In the genomic region with DNA sequence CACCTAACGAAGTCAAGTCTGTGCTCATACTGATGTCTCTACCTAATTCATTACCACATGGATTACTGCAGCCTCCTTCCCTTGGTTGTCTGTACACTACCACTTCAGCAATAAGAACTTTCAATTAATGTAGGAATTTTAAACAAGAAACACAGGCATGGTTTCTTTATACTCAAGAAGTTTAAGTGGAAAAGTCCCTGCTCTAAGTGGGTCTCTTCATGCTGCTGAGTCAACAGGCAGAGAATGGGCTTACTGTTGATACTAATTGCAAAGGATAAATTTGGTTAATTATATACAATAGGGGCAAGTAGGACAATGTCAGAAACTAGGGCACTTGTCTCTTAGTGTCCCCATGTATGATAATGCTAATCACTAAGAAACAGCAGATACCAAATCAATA, we compare ENCODE assay signal across 24 cellular contexts.
"Had no signal": no experiment of that assay in that cellular context is flagged by ENCODE, and none has a peak within 500 bp of the region (broad histone marks: within the 10 kb centered on the region; RNA-seq: fewer than 3 reads in every experiment).

No MANE protein-coding gene starts in this region.

- DNase-seq: colonic mucosa; cortex of kidney; effector CD8-positive, alpha-beta T cell; effector memory CD8-positive, alpha-beta T cell; endodermal cell; erythroblast; foreskin keratinocyte; heart left ventricle; hypothalamus; immature natural killer cell; islet precursor cell; kidney; kidney glomerular epithelial cell; left colon; left ventricle myocardium superior; mammary epithelial cell; mesendoderm; midbrain had no signal

- ATAC-seq: effector memory CD8-positive, alpha-beta T cell; foreskin keratinocyte; gastroesophageal sphincter; heart left ventricle; left colon; left lobe of liver; left ventricle myocardium superior had no signal

- H3K36me3 ChIP-seq: colonic mucosa, esophagus muscularis mucosa, gastroesophageal sphincter, heart left ventricle had no signal

- H3K4me3 ChIP-seq: colonic mucosa, esophagus muscularis mucosa, gastroesophageal sphincter, heart left ventricle, hepatocyte, lung had no signal

- H3K4me1 ChIP-seq: colonic mucosa, esophagus muscularis mucosa, foreskin keratinocyte, gastroesophageal sphincter, heart left ventricle had no signal

- H3K27me3 ChIP-seq: colonic mucosa, esophagus muscularis mucosa, foreskin keratinocyte, heart left ventricle, hepatocyte had no signal

- H3K4me2 ChIP-seq: hepatocyte had no signal

- H2AFZ ChIP-seq: hepatocyte had no signal

- H3K27ac ChIP-seq: colonic mucosa, epithelial cell of prostate, esophagus muscularis mucosa, foreskin keratinocyte, gastroesophageal sphincter, heart left ventricle, hepatocyte had no signal

- H3K9me3 ChIP-seq: colonic mucosa, esophagus muscularis mucosa, gastroesophageal sphincter, heart left ventricle had no signal
